Comparison of ENCODE assay signal across 1 cellular context in genomic region chr16:67714522-67714921, GRCh38.
TF ChIP-seq lines count a peak whose summit lies in the region.

No MANE protein-coding gene starts in this region.

TF ChIP-seq in GM12878, 131 proteins besides CTCF, POLR2A, EP300 and RAD21:
- TF ChIP-seq ZBTB33 (IDR thresholded peaks at IDR 0.05) (no peak), MLLT1 (IDR thresholded peaks at IDR 0.05) (no peak), SUZ12 (IDR thresholded peaks at IDR 0.05; ENCODE audit: unreplicated experiment) (no peak), SPI1 (IDR thresholded peaks at IDR 0.05; ENCODE audit: borderline replicate concordance, insufficient read depth, low read depth, low read length) (peak; percentile 70; the same call in 1 of the 2 replicates)
